Comparison of ENCODE assay signal across 10 cellular contexts in genomic region chr5:58462154-58462553, GRCh38. TPM values are rescaled to one million over a fixed set of nuclear protein-coding genes. Genes with fewer than 3 reads are reported as not detected.
DNase-seq lines count a peak whose midpoint lies in the region; ATAC-seq and TF ChIP-seq lines count a peak whose summit lies in the region.
"Had no signal": no experiment of that assay in that cellular context is flagged by ENCODE, and none has a peak within 500 bp of the region (broad histone marks: within the 10 kb centered on the region; RNA-seq: fewer than 3 reads in every experiment).

No MANE protein-coding gene starts in this region.

- intact Hi-C loops in MCF 10A (cut with micrococcal nuclease) (loop anchor here (1.0 to 5.0 kb wide), 5 partner anchors 812 to 1560 kb away; no protein-coding TSS in a partner anchor), mucosa of descending colon (cut with DNase I, micrococcal nuclease) (loop anchor here in 1 of 2 donors (2.0 to 10.0 kb wide), 3 partner anchors 577 to 811 kb away; no protein-coding TSS in a partner anchor)

- H3K36me3 ChIP-seq in mucosa of descending colon (ENCODE audit: low read depth), result no peaks in the 10 kb centered on the region

- peaks cover 9% of the 10 kb centered on the region for H3K4me1 ChIP-seq in mucosa of descending colon (ENCODE audit: low read depth)

- H3K9me3 Mint-ChIP-seq in MCF 10A (ENCODE audit: unreplicated experiment), result no peaks in the 10 kb centered on the region

- peaks cover 35% of the 10 kb centered on the region for H3K36me3 Mint-ChIP-seq in MCF 10A (ENCODE audit: insufficient read depth, unreplicated experiment)

- no peak overlapping the region for H3K4me3 ChIP-seq in mucosa of descending colon

- CTCF ChIA-PET in MCF 10A (lab: Yijun Ruan, JAX), result interaction anchor here (1.1 to 6.7 kb wide), 14 partner anchors 578 to 1168 kb away, joined by 3 to 215 read pairs (median 16); no protein-coding TSS in a partner anchor

- H3K9me3 ChIP-seq in mucosa of descending colon, result no peaks in the 10 kb centered on the region

- H3K27me3 Mint-ChIP-seq in MCF 10A (ENCODE audit: insufficient read depth, unreplicated experiment), result no peaks in the 10 kb centered on the region

- BruUV-seq in MCF 10A (replicated peaks; lab: Mats Ljungman, UMichigan), result no TSS peak

- H3K4me3 Mint-ChIP-seq in MCF 10A (ENCODE audit: unreplicated experiment), result no peak overlapping the region

- no peak for TF ChIP-seq CTCF in MCF 10A (IDR thresholded peaks at IDR 0.05; ENCODE audit: unreplicated experiment)
- no peak for TF ChIP-seq CTCF in mucosa of descending colon (IDR thresholded peaks at IDR 0.05)

- peak; percentile 7 for DNase-seq in DMS153 treated with DMSO at 0.1 percent for 48 hours (lab: John Stamatoyannopoulos, UW; ENCODE audit: unreplicated experiment)
- peak; percentile 91 for DNase-seq in MV-4-11 (lab: John Stamatoyannopoulos, UW)
- DNase-seq in MCF 10A (ENCODE audit: unreplicated experiment), result peak; percentile 82
- peak in 1 of 3 donors; percentile 72 for DNase-seq in mucosa of descending colon
- no peak for DNase-seq in NCI-H2196 (lab: John Stamatoyannopoulos, UW; ENCODE audit: unreplicated experiment)
- no peak for DNase-seq in stimulated activated CD4-positive, alpha-beta T cell treated with anti-CD3 and anti-CD28 coated beads, Interleukin-15, amount 100 ng/mL, for 24 hours
- DNase-seq in HuH-7 (ENCODE audit: low spot score), result no peak
- DNase-seq: NCI-H446 treated with DMSO at 0.1 percent for 48 hours had no signal

- peak; percentile 46 for ATAC-seq in mucosa of descending colon
- no peak for ATAC-seq in HG02973 (IDR thresholded peaks at IDR 0.05; ENCODE audit: unreplicated experiment)

- H3K27ac Mint-ChIP-seq in MCF 10A (ENCODE audit: low read depth, unreplicated experiment), result peak overlapping the region; percentile 96

- peaks cover 28% of the 10 kb centered on the region for H3K4me1 Mint-ChIP-seq in MCF 10A (ENCODE audit: insufficient read depth, unreplicated experiment)

- POLR2A ChIA-PET in MCF 10A (lab: Yijun Ruan, JAX), result interaction anchor here (0.6 to 5.5 kb wide), 16 partner anchors 13 to 1553 kb away, joined by 3 to 129 read pairs (median 6); partner anchors contain the start of gene SETD9

RNA-seq across cellular contexts. Expression of gene PLK2, which starts 2.3 kb away (rescaled TPM):
- 38.3 and 55.1 TPM in 2 replicates for total RNA-seq in MCF 10A (2022)
- total RNA-seq in mucosa of descending colon, result 10 to 100 TPM; 13.0 to 24.7 (median 14.5) TPM

RNA-seq across cellular contexts. Expression of gene GAPT, which starts 29.1 kb away (rescaled TPM):
- total RNA-seq in MCF 10A (2022) (not detected in 2 replicates), mucosa of descending colon (under 1 TPM; 0.17 to 0.98 (median 0.43) TPM)
- total RNA-seq: pulmonary artery endothelial cell had no signal

Comparison
In these comparisons a context has a peak if more than half of its experiments do, and no peak if none do; other contexts are left out.
1. DNase-seq: peak in DMS153 treated with DMSO at 0.1 percent for 48 hours (single experiment), MV-4-11 (single experiment) and MCF 10A (single experiment); none in NCI-H2196 (single experiment), stimulated activated CD4-positive, alpha-beta T cell treated with anti-CD3 and anti-CD28 coated beads, Interleukin-15, amount 100 ng/mL, for 24 hours (single experiment) and HuH-7 (single experiment).